ENCODE assay signal across 29 cellular contexts in the genomic region with DNA sequence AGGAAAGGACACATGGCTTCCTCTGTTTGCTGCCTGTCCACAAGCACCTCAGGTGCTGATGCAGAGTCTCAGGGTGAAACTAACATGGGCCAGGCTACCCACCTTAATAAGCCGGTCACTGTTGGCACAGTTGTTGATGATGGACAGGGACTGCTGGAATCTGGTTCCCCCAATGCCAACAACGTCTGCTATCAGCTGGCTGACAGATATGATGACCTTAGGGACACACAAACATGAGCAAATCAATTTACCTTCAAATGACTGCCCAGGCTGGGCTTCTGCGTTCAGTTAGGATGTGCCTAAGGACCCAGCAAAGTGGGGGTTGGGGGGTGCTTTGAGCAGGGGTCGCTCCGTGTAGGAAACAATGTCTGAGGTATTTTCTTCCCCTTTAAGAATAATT.
"Had no signal": no experiment of that assay in that cellular context is flagged by ENCODE, and none has a peak within 500 bp of the region (broad histone marks: within the 10 kb centered on the region; RNA-seq: fewer than 3 reads in every experiment).

No MANE protein-coding gene starts in this region.

- H3K4me2 ChIP-seq: neural progenitor cell, smooth muscle cell had no signal

- H3K4me3 Mint-ChIP-seq: naive B cell; nephron; neural progenitor cell; stimulated activated effector memory CD8-positive, alpha-beta T cell treated with anti-CD3 and anti-CD28 coated beads, Interleukin-12 subunit alpha, Interleukin-12 subunit beta, amount 100 ng/mL, for 72 hours; stimulated activated naive B cell treated with anti-CD40 and anti-IgM and Interleukin-4, amounts not matched to agents 10 μg/mL and 1 μg/mL and 100 μg/mL, for 72 hours; stimulated activated naive CD8-positive, alpha-beta T cell treated with anti-CD3 and anti-CD28 coated beads, Interleukin-15, Interleukin-2, amounts not matched to agents 100 ng/mL and 50 ng/mL, for 24 hours; type B pancreatic cell had no signal

- H3K27ac ChIP-seq: neural progenitor cell, ovary, parathyroid adenoma, psoas muscle, skin epidermis, spleen, stomach, thoracic aorta, thyroid gland, tibial nerve, upper lobe of right lung, uterus had no signal

- H3K4me3 ChIP-seq: neural progenitor cell, ovary, psoas muscle, skin epidermis, smooth muscle cell, spleen, stomach, thoracic aorta, thyroid gland, tibial nerve, upper lobe of right lung, uterus had no signal

- H3K4me1 ChIP-seq: parathyroid adenoma, psoas muscle, spleen, stomach, thyroid gland, tibial nerve, uterus had no signal

- H3K9me3 Mint-ChIP-seq: naive thymus-derived CD8-positive, alpha-beta T cell; nephron; neural progenitor cell; stimulated activated effector memory CD8-positive, alpha-beta T cell treated with anti-CD3 and anti-CD28 coated beads, Interleukin-12 subunit alpha, Interleukin-12 subunit beta, amount 100 ng/mL, for 72 hours; stimulated activated naive B cell treated with anti-CD40 and anti-IgM and Interleukin-4, amounts not matched to agents 10 μg/mL and 1 μg/mL and 100 μg/mL, for 72 hours; stimulated activated naive CD8-positive, alpha-beta T cell treated with anti-CD3 and anti-CD28 coated beads, Interleukin-15, Interleukin-2, amounts not matched to agents 100 ng/mL and 50 ng/mL, for 24 hours; type B pancreatic cell had no signal

- H3K36me3 ChIP-seq: neural progenitor cell, ovary, uterus had no signal

- H2AFZ ChIP-seq: neural progenitor cell, parathyroid adenoma had no signal

- H3K9me3 ChIP-seq: ovary, psoas muscle, spleen, stomach, thoracic aorta, thyroid gland, tibial nerve, upper lobe of right lung, uterus had no signal

- ATAC-seq: naive thymus-derived CD8-positive, alpha-beta T cell; psoas muscle; right cardiac atrium; sciatic nerve; stimulated activated effector memory CD8-positive, alpha-beta T cell treated with anti-CD3 and anti-CD28 coated beads, Interleukin-12 subunit alpha, Interleukin-12 subunit beta, amount 100 ng/mL, for 72 hours; stimulated activated naive B cell treated with anti-CD40 and anti-IgM and Interleukin-4, amounts not matched to agents 10 μg/mL and 1 μg/mL and 100 μg/mL, for 72 hours; upper lobe of right lung had no signal

- H3K9ac ChIP-seq: neural progenitor cell, parathyroid adenoma had no signal

- H3K79me2 ChIP-seq: parathyroid adenoma had no signal

- H3K36me3 Mint-ChIP-seq: neural progenitor cell had no signal

- H3K4me1 Mint-ChIP-seq: stimulated activated effector memory CD8-positive, alpha-beta T cell treated with anti-CD3 and anti-CD28 coated beads, Interleukin-12 subunit alpha, Interleukin-12 subunit beta, amount 100 ng/mL, for 72 hours had no signal

- H3K27me3 ChIP-seq: neural progenitor cell, ovary, spleen, stomach, thyroid gland, tibial nerve, upper lobe of right lung, uterus had no signal

- H3K27ac Mint-ChIP-seq: naive B cell; neural progenitor cell; progenitor cell of endocrine pancreas; stimulated activated naive B cell treated with anti-CD40 and anti-IgM and Interleukin-4, amounts not matched to agents 10 μg/mL and 1 μg/mL and 100 μg/mL, for 72 hours; stimulated activated naive CD8-positive, alpha-beta T cell treated with anti-CD3 and anti-CD28 coated beads, Interleukin-15, Interleukin-2, amounts not matched to agents 100 ng/mL and 50 ng/mL, for 24 hours; type B pancreatic cell had no signal

- H3K27me3 Mint-ChIP-seq: naive B cell; naive thymus-derived CD8-positive, alpha-beta T cell; progenitor cell of endocrine pancreas; stimulated activated naive B cell treated with anti-CD40 and anti-IgM and Interleukin-4, amounts not matched to agents 10 μg/mL and 1 μg/mL and 100 μg/mL, for 72 hours; stimulated activated naive CD8-positive, alpha-beta T cell treated with anti-CD3 and anti-CD28 coated beads, Interleukin-15, Interleukin-2, amounts not matched to agents 100 ng/mL and 50 ng/mL, for 24 hours; type B pancreatic cell had no signal

- DNase-seq: naive B cell; naive thymus-derived CD8-positive, alpha-beta T cell; occipital lobe; ovary; posterior cingulate gyrus; psoas muscle; right cardiac atrium; spleen; stimulated activated CD4-positive, alpha-beta T cell treated with anti-CD3 and anti-CD28 coated beads, Interleukin-12 subunit alpha, Interleukin-12 subunit beta, amount 100 ng/mL, for 4 hours; stimulated activated CD4-positive, alpha-beta T cell treated with anti-CD3 and anti-CD28 coated beads, Interleukin-1b, Interleukin-23, amount 100 ng/mL, for 48 hours; stimulated activated CD4-positive, alpha-beta T cell treated with anti-CD3 and anti-CD28 coated beads, Interleukin-4, amount 100 ng/mL, for 1 hour; stimulated activated naive B cell treated with anti-CD40 and anti-IgM and Interleukin-4, amounts not matched to agents 10 μg/mL and 1 μg/mL and 100 μg/mL, for 72 hours; stimulated activated naive CD4-positive, alpha-beta T cell treated with Interleukin-2 at 50 U/mL for 16 hours; stomach; thyroid gland; upper lobe of right lung; uterus had no signal
